Comparison of ENCODE assay signal across 12 cellular contexts in genomic region chr1:36966242-36966641, GRCh38.
DNase-seq lines count a peak whose midpoint lies in the region; ATAC-seq and TF ChIP-seq lines count a peak whose summit lies in the region.
"Had no signal": no experiment of that assay in that cellular context is flagged by ENCODE, and none has a peak within 500 bp of the region (broad histone marks: within the 10 kb centered on the region; RNA-seq: fewer than 3 reads in every experiment).

No MANE protein-coding gene starts in this region.

- no peak overlapping the region for H3K27ac ChIP-seq in cardiac muscle cell
- no peak overlapping the region for H3K27ac ChIP-seq in RWPE1
- no peak overlapping the region for H3K27ac ChIP-seq in MM.1S (ENCODE audit: low read length)
- H3K27ac ChIP-seq: C4-2B, parathyroid adenoma had no signal

- no peaks in the 10 kb centered on the region for H3K9me2 ChIP-seq in MM.1S (replicated peaks; ENCODE audit: insufficient read depth, low read length)

- CTCF ChIA-PET in RWPE1 (lab: Yijun Ruan, JAX), result interaction anchor here (0.5 to 0.6 kb wide), 2 partner anchors 36 to 305 kb away, joined by 3 read pairs; no protein-coding TSS in a partner anchor

- POLR2A ChIA-PET in RWPE1 (lab: Yijun Ruan, JAX; ENCODE audit: low non-redundant PET), result no interaction called here

- H3K9ac ChIP-seq in MM.1S (ENCODE audit: low read length), result no peak overlapping the region
- H3K9ac ChIP-seq: parathyroid adenoma had no signal

- H2AFZ ChIP-seq in MM.1S (ENCODE audit: low read length), result no peak overlapping the region
- H2AFZ ChIP-seq: parathyroid adenoma had no signal

- DNase-seq in cardiac muscle cell (ENCODE audit: low read depth in 1 of 2, low spot score in 1 of 2) (peak; percentile 9 to 68), left cardiac atrium (no peak), RWPE1 (ENCODE audit: low spot score) (peak; percentile 21), erythroblast (lab: John Stamatoyannopoulos, UW) (peak; percentile 12 to 35), GM19240 (ENCODE audit: insufficient read length, low spot score) (no peak), MM.1S (no peak), NCI-H2081 treated with DMSO at 0.1 percent for 48 hours (lab: John Stamatoyannopoulos, UW) (no peak)
- peak; percentile 2 for DNase-seq in stimulated activated CD8-positive, alpha-beta memory T cell treated with anti-CD3 and anti-CD28 coated beads, Interleukin-4, amount 100 ng/mL, for 24 hours (ENCODE audit: low read depth)
- DNase-seq: left colon, SHP77 treated with DMSO at 0.1 percent for 48 hours had no signal

- H3K27me3 ChIP-seq in cardiac muscle cell (no peaks in the 10 kb centered on the region), MM.1S (replicated peaks; ENCODE audit: insufficient read depth, low read length) (peaks cover 53% of the 10 kb centered on the region)

- no peak for TF ChIP-seq CTCF in cardiac muscle cell (IDR thresholded peaks at IDR 0.05; ENCODE audit: low read depth, low read length)
- TF ChIP-seq CTCF in RWPE1 (conservative IDR thresholded peaks at IDR 0.05; ENCODE audit: low read depth), result no peak
- no peak for TF ChIP-seq CTCF in MM.1S (IDR thresholded peaks at IDR 0.05; ENCODE audit: low read length)

- no peaks in the 10 kb centered on the region for H3K79me2 ChIP-seq in MM.1S (ENCODE audit: low read length)
- H3K79me2 ChIP-seq: parathyroid adenoma had no signal

- TF ChIP-seq POLR2A in erythroblast (IDR thresholded peaks at IDR 0.05; ENCODE audit: low read length), result no peak

- H3F3A ChIP-seq in MM.1S (ENCODE audit: insufficient read depth, low read length), result no peaks in the 10 kb centered on the region

- no peaks in the 10 kb centered on the region for H3K9me3 ChIP-seq in cardiac muscle cell (ENCODE audit: low read depth)
- H3K9me3 ChIP-seq in MM.1S (replicated peaks; ENCODE audit: insufficient read depth, low read length), result no peaks in the 10 kb centered on the region

- intact Hi-C loops in left cardiac atrium (cut with DNase I), result no loop called here

- ATAC-seq in left cardiac atrium, result no peak
- ATAC-seq: left colon had no signal

- H3K4me2 ChIP-seq in MM.1S (ENCODE audit: low read depth, low read length), result no peak overlapping the region

- H4K20me1 ChIP-seq in MM.1S (ENCODE audit: insufficient read depth, low read length), result no peaks in the 10 kb centered on the region

- no peaks in the 10 kb centered on the region for H3K36me3 ChIP-seq in cardiac muscle cell
- H3K36me3 ChIP-seq in MM.1S (replicated peaks; ENCODE audit: insufficient read depth, low read length), result no peaks in the 10 kb centered on the region

- H3K4me3 ChIP-seq in cardiac muscle cell (no peak overlapping the region), MM.1S (ENCODE audit: low read length) (no peak overlapping the region)

- H3K4me1 ChIP-seq in cardiac muscle cell (ENCODE audit: low read depth) (no peaks in the 10 kb centered on the region), MM.1S (ENCODE audit: low read length) (no peaks in the 10 kb centered on the region)
- H3K4me1 ChIP-seq: parathyroid adenoma had no signal

Comparison
In these comparisons a context has a peak if more than half of its experiments do, and no peak if none do; other contexts are left out.
1. DNase-seq: peak in cardiac muscle cell (2 of 2), RWPE1 (single experiment), erythroblast (2 of 2) and stimulated activated CD8-positive, alpha-beta memory T cell treated with anti-CD3 and anti-CD28 coated beads, Interleukin-4, amount 100 ng/mL, for 24 hours (single experiment); none in left cardiac atrium (single experiment), GM19240 (single experiment), MM.1S (single experiment) and NCI-H2081 treated with DMSO at 0.1 percent for 48 hours (single experiment).